Comparison of ENCODE assay signal across 25 cellular contexts in the genomic region with DNA sequence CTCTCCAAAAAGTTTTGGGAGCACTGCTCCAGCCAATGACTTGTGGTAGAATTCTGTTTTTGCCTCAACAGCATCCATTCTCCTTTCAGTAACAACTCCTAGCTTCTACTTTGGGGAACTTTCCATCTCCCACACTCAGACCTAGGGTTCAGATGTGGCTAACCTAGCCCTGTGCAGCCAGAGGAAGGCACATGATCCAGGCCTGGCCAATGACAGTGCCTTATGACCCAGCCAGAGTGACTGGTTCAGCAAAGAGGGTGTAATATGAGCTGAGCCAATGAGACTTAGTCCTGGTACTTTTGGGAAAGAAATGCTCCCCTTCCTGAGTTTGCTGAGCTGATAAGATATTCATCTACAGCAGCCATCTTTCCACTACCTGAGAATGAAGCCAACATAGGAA. TPM values are rescaled to one million over a fixed set of nuclear protein-coding genes. Genes with fewer than 3 reads are reported as not detected.
DNase-seq lines count a peak whose midpoint lies in the region; ATAC-seq and TF ChIP-seq lines count a peak whose summit lies in the region.
"Had no signal": no experiment of that assay in that cellular context is flagged by ENCODE, and none has a peak within 500 bp of the region (broad histone marks: within the 10 kb centered on the region; RNA-seq: fewer than 3 reads in every experiment).

No MANE protein-coding gene starts in this region.

- ATAC-seq in activated CD8-positive, alpha-beta T cell treated with anti-CD3 and anti-CD28 coated beads for 36 hours, result peak; percentile 49
- no peak for ATAC-seq in activated CD8-positive, alpha-beta T cell treated with anti-CD3 and anti-CD28 coated beads, Interleukin-2, amount 10 ng/mL, durations not matched to agents 7 days and 5 days
- peak; percentile 53 for ATAC-seq in activated naive CD8-positive, alpha-beta T cell treated with anti-CD3 and anti-CD28 coated beads, Interleukin-2, amount 50 U/mL, for 24 hours
- no peak for ATAC-seq in HG02973 (IDR thresholded peaks at IDR 0.05; ENCODE audit: unreplicated experiment)

- POLR2A ChIA-PET in activated CD8-positive, alpha-beta T cell treated with anti-CD3 and anti-CD28 coated beads for 36 hours (lab: Charles Lee), result interaction anchor here (1.1 kb wide), 1 partner anchor 21 kb away, joined by 3 read pairs; no protein-coding TSS in a partner anchor
- POLR2A ChIA-PET in activated CD8-positive, alpha-beta T cell treated with anti-CD3 and anti-CD28 coated beads, Interleukin-2, amount 10 ng/mL, durations not matched to agents 7 days and 5 days (lab: Charles Lee), result no interaction called here

- TF ChIP-seq CTCF in activated CD8-positive, alpha-beta T cell treated with anti-CD3 and anti-CD28 coated beads for 36 hours (IDR thresholded peaks at IDR 0.05), result no peak

- no peak overlapping the region for H3K4me3 Mint-ChIP-seq in activated CD8-positive, alpha-beta T cell treated with anti-CD3 and anti-CD28 coated beads for 36 hours
- H3K4me3 Mint-ChIP-seq in activated CD8-positive, alpha-beta T cell treated with anti-CD3 and anti-CD28 coated beads, Interleukin-2, amount 10 ng/mL, durations not matched to agents 7 days and 5 days, result no peak overlapping the region
- no peak overlapping the region for H3K4me3 Mint-ChIP-seq in activated naive CD8-positive, alpha-beta T cell treated with anti-CD3 and anti-CD28 coated beads, Interleukin-2, amount 50 U/mL, for 24 hours
- H3K4me3 Mint-ChIP-seq: CD4-positive, alpha-beta memory T cell; HFFc6 had no signal

- CTCF ChIA-PET in activated CD8-positive, alpha-beta T cell treated with anti-CD3 and anti-CD28 coated beads for 36 hours (lab: Charles Lee), result interaction anchor here (1.2 to 2.3 kb wide), 5 partner anchors 14 to 289 kb away, joined by 3 to 15 read pairs (median 4); no protein-coding TSS in a partner anchor
- CTCF ChIA-PET in activated CD8-positive, alpha-beta T cell treated with anti-CD3 and anti-CD28 coated beads, Interleukin-2, amount 10 ng/mL, durations not matched to agents 7 days and 5 days (lab: Charles Lee), result interaction anchor here (2.1 kb wide), 1 partner anchor 119 kb away, joined by 7 read pairs; no protein-coding TSS in a partner anchor

- H3K4me1 Mint-ChIP-seq in activated CD8-positive, alpha-beta T cell treated with anti-CD3 and anti-CD28 coated beads for 36 hours (ENCODE audit: low read depth), result peaks cover 8% of the 10 kb centered on the region
- H3K4me1 Mint-ChIP-seq in activated CD8-positive, alpha-beta T cell treated with anti-CD3 and anti-CD28 coated beads, Interleukin-2, amount 10 ng/mL, durations not matched to agents 7 days and 5 days (ENCODE audit: low read depth), result peaks cover 8% of the 10 kb centered on the region
- H3K4me1 Mint-ChIP-seq in activated naive CD8-positive, alpha-beta T cell treated with anti-CD3 and anti-CD28 coated beads, Interleukin-2, amount 50 U/mL, for 24 hours, result peaks cover 12% of the 10 kb centered on the region

- H3K27ac Mint-ChIP-seq in activated CD8-positive, alpha-beta T cell treated with anti-CD3 and anti-CD28 coated beads for 36 hours, result no peak overlapping the region
- no peak overlapping the region for H3K27ac Mint-ChIP-seq in activated CD8-positive, alpha-beta T cell treated with anti-CD3 and anti-CD28 coated beads, Interleukin-2, amount 10 ng/mL, durations not matched to agents 7 days and 5 days
- H3K27ac Mint-ChIP-seq in activated naive CD8-positive, alpha-beta T cell treated with anti-CD3 and anti-CD28 coated beads, Interleukin-2, amount 50 U/mL, for 24 hours, result no peak overlapping the region
- H3K27ac Mint-ChIP-seq: HFFc6 had no signal

- no peak for TF ChIP-seq RAD21 in Ishikawa (IDR thresholded peaks at IDR 0.05; ENCODE audit: low read depth)

- no peaks in the 10 kb centered on the region for H3K9me3 Mint-ChIP-seq in activated CD8-positive, alpha-beta T cell treated with anti-CD3 and anti-CD28 coated beads for 36 hours
- H3K9me3 Mint-ChIP-seq in activated CD8-positive, alpha-beta T cell treated with anti-CD3 and anti-CD28 coated beads, Interleukin-2, amount 10 ng/mL, durations not matched to agents 7 days and 5 days (ENCODE audit: insufficient read depth), result no peaks in the 10 kb centered on the region
- H3K9me3 Mint-ChIP-seq in activated naive CD8-positive, alpha-beta T cell treated with anti-CD3 and anti-CD28 coated beads, Interleukin-2, amount 50 U/mL, for 24 hours, result no peaks in the 10 kb centered on the region
- H3K9me3 Mint-ChIP-seq: HFFc6 had no signal

- peaks cover 12% of the 10 kb centered on the region for H3K36me3 Mint-ChIP-seq in activated CD8-positive, alpha-beta T cell treated with anti-CD3 and anti-CD28 coated beads for 36 hours (ENCODE audit: low read depth)
- H3K36me3 Mint-ChIP-seq in activated CD8-positive, alpha-beta T cell treated with anti-CD3 and anti-CD28 coated beads, Interleukin-2, amount 10 ng/mL, durations not matched to agents 7 days and 5 days (ENCODE audit: low read depth), result peaks cover 6% of the 10 kb centered on the region
- peaks cover 7% of the 10 kb centered on the region for H3K36me3 Mint-ChIP-seq in activated naive CD8-positive, alpha-beta T cell treated with anti-CD3 and anti-CD28 coated beads, Interleukin-2, amount 50 U/mL, for 24 hours (ENCODE audit: low read depth)

- TF ChIP-seq EP300 in Ishikawa (IDR thresholded peaks at IDR 0.05; ENCODE audit: borderline replicate concordance), result no peak

- intact Hi-C loops in activated CD8-positive, alpha-beta T cell treated with anti-CD3 and anti-CD28 coated beads for 36 hours (cut with micrococcal nuclease), result loop anchor here (5.0 to 10.0 kb wide), 2 partner anchors 117 to 290 kb away; no protein-coding TSS in a partner anchor

- no peak for DNase-seq in activated CD8-positive, alpha-beta T cell treated with anti-CD3 and anti-CD28 coated beads for 36 hours
- DNase-seq in activated CD8-positive, alpha-beta T cell treated with anti-CD3 and anti-CD28 coated beads, Interleukin-2, amount 10 ng/mL, durations not matched to agents 7 days and 5 days, result no peak
- no peak for DNase-seq in activated naive CD8-positive, alpha-beta T cell treated with anti-CD3 and anti-CD28 coated beads, Interleukin-2, amount 50 U/mL, for 24 hours
- DNase-seq in HK-2 (ENCODE audit: unreplicated experiment) (no peak), foreskin melanocyte (no peak)
- DNase-seq in stimulated activated CD4-positive, alpha-beta T cell treated with anti-CD3 and anti-CD28 coated beads, Interleukin-12 subunit alpha, Interleukin-12 subunit beta, amount 100 ng/mL, for 4 hours, result no peak
- DNase-seq: 8988T; Caco-2; CD4-positive, alpha-beta memory T cell; DMS 273 treated with DMSO at 0.1 percent for 48 hours; DMS79 treated with DMSO at 0.1 percent for 48 hours; H7; HFFc6; KG1; NCI-H1105 treated with DMSO at 0.1 percent for 48 hours; NCI-H1694; NCI-H2081; NCI-H2171; NCI-H345; NCI-H524; NCI-H774; OCI-M1; Right ventricle myocardium superior had no signal

- H3K27me3 Mint-ChIP-seq in activated CD8-positive, alpha-beta T cell treated with anti-CD3 and anti-CD28 coated beads for 36 hours, result peaks cover 34% of the 10 kb centered on the region
- H3K27me3 Mint-ChIP-seq in activated CD8-positive, alpha-beta T cell treated with anti-CD3 and anti-CD28 coated beads, Interleukin-2, amount 10 ng/mL, durations not matched to agents 7 days and 5 days (ENCODE audit: low read depth), result peaks cover 36% of the 10 kb centered on the region
- H3K27me3 Mint-ChIP-seq in activated naive CD8-positive, alpha-beta T cell treated with anti-CD3 and anti-CD28 coated beads, Interleukin-2, amount 50 U/mL, for 24 hours, result peaks cover 28% of the 10 kb centered on the region

TF ChIP-seq in Ishikawa, 13 proteins besides CTCF, POLR2A, EP300 and RAD21:
- no peak for TF ChIP-seq TEAD4 (IDR thresholded peaks at IDR 0.05)
- TF ChIP-seq USF1 (IDR thresholded peaks at IDR 0.05), result peak; percentile 73
TF ChIP-seq in Ishikawa: peak in this region for 1.

RNA-seq across cellular contexts. Expression of gene USP46, which starts 5.4 kb away (rescaled TPM):
- 1 to 10 TPM; 2.8 TPM for total RNA-seq in activated CD8-positive, alpha-beta T cell treated with anti-CD3 and anti-CD28 coated beads for 36 hours
- 1 to 10 TPM; 3.8 to 4.6 TPM for total RNA-seq in activated CD8-positive, alpha-beta T cell treated with anti-CD3 and anti-CD28 coated beads, Interleukin-2, amount 10 ng/mL, durations not matched to agents 7 days and 5 days

Comparison
In these comparisons a context has a peak if more than half of its experiments do, and no peak if none do; other contexts are left out.
1. ATAC-seq: peak in activated CD8-positive, alpha-beta T cell treated with anti-CD3 and anti-CD28 coated beads for 36 hours (single experiment) and activated naive CD8-positive, alpha-beta T cell treated with anti-CD3 and anti-CD28 coated beads, Interleukin-2, amount 50 U/mL, for 24 hours (single experiment); none in activated CD8-positive, alpha-beta T cell treated with anti-CD3 and anti-CD28 coated beads, Interleukin-2, amount 10 ng/mL, durations not matched to agents 7 days and 5 days (single experiment) and HG02973 (single experiment).